12 cellular contexts compared by ENCODE assay signal in the genomic region with DNA sequence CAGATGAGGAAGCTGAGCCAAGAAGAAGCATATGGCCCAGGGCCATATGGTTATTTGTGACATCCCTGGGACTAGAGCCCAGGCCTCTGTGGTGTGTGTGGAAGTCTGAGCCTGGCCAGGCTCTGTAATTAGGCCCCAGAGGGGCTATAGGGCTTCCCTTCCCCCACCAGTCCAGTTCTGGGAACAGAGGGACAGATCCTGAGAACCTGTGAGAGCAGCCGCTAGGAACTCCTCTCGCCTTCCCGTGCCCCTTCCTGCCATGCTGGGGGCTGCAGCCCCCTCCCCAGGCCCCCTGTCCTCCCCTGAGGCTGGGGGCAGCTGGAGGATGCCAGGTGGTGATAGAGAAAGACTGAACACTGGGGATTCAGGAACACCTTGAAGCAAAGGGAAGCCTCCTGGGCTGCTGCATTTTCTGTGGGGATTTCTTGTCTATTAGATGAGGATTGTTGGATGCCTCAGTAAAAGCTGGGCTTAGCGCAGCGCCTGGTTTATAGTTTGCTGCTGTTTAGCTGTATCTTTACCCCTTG. TPM values are rescaled to one million over a fixed set of nuclear protein-coding genes. Genes with fewer than 3 reads are reported as not detected.
DNase-seq lines count a peak whose midpoint lies in the region; ATAC-seq and TF ChIP-seq lines count a peak whose summit lies in the region.
"Had no signal": no experiment of that assay in that cellular context is flagged by ENCODE, and none has a peak within 500 bp of the region (broad histone marks: within the 10 kb centered on the region; RNA-seq: fewer than 3 reads in every experiment).

No MANE protein-coding gene starts in this region.

- DNase-seq in GM04504 (ENCODE audit: low read depth): peak; percentile 13
- DNase-seq in adipocyte (ENCODE audit: low read depth): peak; percentile 26
- DNase-seq in left ventricle myocardium superior: peak; percentile 72
- DNase-seq in sigmoid colon: peak; percentile 93
- no peak for DNase-seq in T-cell
- DNase-seq in CD1c-positive myeloid dendritic cell (ENCODE audit: extremely low spot score): no peak
- DNase-seq in stimulated activated CD4-positive, alpha-beta T cell treated with anti-CD3 and anti-CD28 coated beads, Interleukin-4, amount 100 ng/mL, for 24 hours: no peak
- DNase-seq: DMS153, NCI-H748 treated with DMSO at 0.1 percent for 48 hours had no signal

- intact Hi-C loops in left ventricle myocardium superior (cut with micrococcal nuclease) (no loop called here), sigmoid colon (cut with DNase I) (loop anchor here (2.0 to 10.0 kb wide), 3 partner anchors 31 to 341 kb away; partner anchors contain the start of gene CDC42BPA)

- H3K27me3 Mint-ChIP-seq in T-cell: no peaks in the 10 kb centered on the region
- H3K27me3 Mint-ChIP-seq: IgD-negative memory B cell had no signal

- H3K4me3 Mint-ChIP-seq in T-cell: no peak overlapping the region
- H3K4me3 Mint-ChIP-seq: IgD-negative memory B cell had no signal

- H3K36me3 ChIP-seq in adipocyte (ENCODE audit: control insufficient read depth, insufficient read depth, low read length, severe bottlenecking) (peaks cover 31% of the 10 kb centered on the region), sigmoid colon (peaks cover 0 to 21% (median 12%) of the 10 kb centered on the region in 4 donors)

- H3K36me3 Mint-ChIP-seq in T-cell: peaks cover 39% of the 10 kb centered on the region

- TF ChIP-seq EP300 in sigmoid colon (IDR thresholded peaks at IDR 0.05): peak in 2 of 4 donors; percentile 11 to 39

- no peak for TF ChIP-seq POLR2A in sigmoid colon (IDR thresholded peaks at IDR 0.05)

- ATAC-seq in left ventricle myocardium superior: peak; percentile 79
- ATAC-seq in HG03439 (IDR thresholded peaks at IDR 0.05; ENCODE audit: unreplicated experiment): no peak
- ATAC-seq in T-cell (replicated peaks in 1 of 4): no peak
- ATAC-seq: activated CD4-positive, CD25-positive, alpha-beta regulatory T cell treated with anti-CD3 and anti-CD28 coated beads, Interleukin-2, amount 50 U/mL, for 24 hours had no signal

- H3K9me3 ChIP-seq in adipocyte (ENCODE audit: control insufficient read depth, low read length) (peaks cover 11% of the 10 kb centered on the region), sigmoid colon (no peaks in the 10 kb centered on the region)

- H3K4me3 ChIP-seq in adipocyte (ENCODE audit: low read length): peak overlapping the region; percentile 48
- H3K4me3 ChIP-seq in sigmoid colon: no peak overlapping the region

- peak overlapping the region; percentile 84 for H3K9ac ChIP-seq in adipocyte (ENCODE audit: low read length)

- peaks cover 3 to 6% (median 4%) of the 10 kb centered on the region in 3 donors for H3K4me1 Mint-ChIP-seq in T-cell

- 92 to 94% methylated on average over 5 of the region's 5 CpGs for WGBS in sigmoid colon, 2 donors

- peak overlapping the region; percentile 77 to 95 (median 89) for H3K27ac ChIP-seq in sigmoid colon

- H3K27me3 ChIP-seq in adipocyte (replicated peaks; ENCODE audit: control insufficient read depth, insufficient read depth, low read length) (no peaks in the 10 kb centered on the region), sigmoid colon (no peaks in the 10 kb centered on the region)

- no peak for TF ChIP-seq CTCF in sigmoid colon (IDR thresholded peaks at IDR 0.05)

- no peak overlapping the region for H3K27ac Mint-ChIP-seq in T-cell

- CTCF ChIA-PET in T-cell (lab: Charles Lee): no interaction called here

- peaks cover 0 to 8% (median 5%) of the 10 kb centered on the region in 3 donors for H3K9me3 Mint-ChIP-seq in T-cell

- peaks cover 31% of the 10 kb centered on the region for H3K4me1 ChIP-seq in adipocyte (ENCODE audit: control insufficient read depth, insufficient read depth, low read length)
- H3K4me1 ChIP-seq in sigmoid colon: peaks cover 0 to 39% (median 37%) of the 10 kb centered on the region in 4 donors

- POLR2A ChIA-PET in T-cell (lab: Charles Lee): no interaction called here

RNA-seq across cellular contexts. Expression of gene COQ8A, which starts 33.3 kb away (rescaled TPM):
- 438 TPM for total RNA-seq in left ventricle myocardium superior
- 100 to 1,000 TPM in 2 of 4 donors, 10 to 100 TPM in 2; 57.8 to 129 (median 91.6) TPM for total RNA-seq in sigmoid colon
- 10 to 100 TPM; 20.3 to 60.2 (median 20.4) TPM for polyA plus RNA-seq in sigmoid colon
- 10 to 100 TPM; 39.7 to 85.9 (median 65.0) TPM for total RNA-seq in T-cell

Comparison
In these comparisons a context has a peak if more than half of its experiments do, and no peak if none do; other contexts are left out.
1. DNase-seq: peak in GM04504 (single experiment), adipocyte (single experiment), left ventricle myocardium superior (single experiment) and sigmoid colon (single experiment); none in T-cell (0 of 34), CD1c-positive myeloid dendritic cell (single experiment) and stimulated activated CD4-positive, alpha-beta T cell treated with anti-CD3 and anti-CD28 coated beads, Interleukin-4, amount 100 ng/mL, for 24 hours (single experiment).